In genomic region chr2:205405752-205406151, GRCh38 we compare ENCODE assay signal across 13 cellular contexts.
DNase-seq lines count a peak whose midpoint lies in the region; ATAC-seq and TF ChIP-seq lines count a peak whose summit lies in the region.
"Had no signal": no experiment of that assay in that cellular context is flagged by ENCODE, and none has a peak within 500 bp of the region (broad histone marks: within the 10 kb centered on the region; RNA-seq: fewer than 3 reads in every experiment).

No MANE protein-coding gene starts in this region.

- ATAC-seq in GM18870 (IDR thresholded peaks at IDR 0.05; ENCODE audit: unreplicated experiment) (no peak), HG03095 (IDR thresholded peaks at IDR 0.05; ENCODE audit: unreplicated experiment) (no peak), GM18907 (IDR thresholded peaks at IDR 0.05; ENCODE audit: unreplicated experiment) (no peak), HG02588 (IDR thresholded peaks at IDR 0.05; ENCODE audit: unreplicated experiment) (no peak)
- ATAC-seq: activated CD4-positive, CD25-positive, alpha-beta regulatory T cell treated with anti-CD3 and anti-CD28 coated beads, Interleukin-2, amount 50 U/mL, for 24 hours had no signal

- peak overlapping the region in 2 of 3 experiments; percentile 75 to 76 for H3K27ac Mint-ChIP-seq in nephron
- H3K27ac Mint-ChIP-seq: CD8-positive, alpha-beta memory T cell had no signal

- H3K4me3 Mint-ChIP-seq in nephron = no peak overlapping the region
- H3K4me3 Mint-ChIP-seq: CD8-positive, alpha-beta memory T cell had no signal

- H3K27me3 Mint-ChIP-seq in nephron (ENCODE audit: low read depth) = no peaks in the 10 kb centered on the region

- TF ChIP-seq CTCF in nephron (IDR thresholded peaks at IDR 0.05; ENCODE audit: unreplicated experiment in 3 of 3) = no peak

- H3K9me3 Mint-ChIP-seq in nephron = no peaks in the 10 kb centered on the region

- H3K36me3 Mint-ChIP-seq in nephron (ENCODE audit: low read depth) = peaks cover 3% of the 10 kb centered on the region
- H3K36me3 Mint-ChIP-seq: CD8-positive, alpha-beta memory T cell had no signal

- peaks cover 64% of the 10 kb centered on the region for H3K4me1 Mint-ChIP-seq in nephron
- H3K4me1 Mint-ChIP-seq: CD8-positive, alpha-beta memory T cell had no signal

- peak; percentile 65 for DNase-seq in AG20443 (ENCODE audit: low spot score)
- DNase-seq in M059J (ENCODE audit: low read depth) = peak; percentile 59
- peak; percentile 80 to 90 for DNase-seq in dermis microvascular lymphatic vessel endothelial cell (ENCODE audit: low read depth in 2 of 2)
- DNase-seq: CD8-positive, alpha-beta memory T cell; kidney glomerular epithelial cell; NCI-H1436; NCI-H748 treated with DMSO at 0.1 percent for 48 hours had no signal
